Comparison of ENCODE assay signal across 1 cellular context in genomic region chr12:122366685-122367475, GRCh38.
TF ChIP-seq lines count a peak whose summit lies in the region.

No MANE protein-coding gene starts in this region.

TF ChIP-seq in H1, 55 proteins besides CTCF, POLR2A, EP300 and RAD21 (continued from another document):
- TF ChIP-seq ATF2 (IDR thresholded peaks at IDR 0.05; ENCODE audit: low read length) (peak; percentile 93), MAX (IDR thresholded peaks at IDR 0.05) (peak; percentile 63; the same call in 1 of the 2 replicates), JUN (IDR thresholded peaks at IDR 0.05; ENCODE audit: low read depth, low read length) (peak; percentile 98), PHF8 (conservative IDR thresholded peaks at IDR 0.05; ENCODE audit: low read depth, low read length) (no peak), TAF7 (optimal IDR thresholded peaks at IDR 0.05; ENCODE audit: borderline replicate concordance, low read depth, low read length) (no peak)
